Comparison of ENCODE assay signal across 21 cellular contexts in genomic region chr21:45932922-45933502, GRCh38. TPM values are rescaled to one million over a fixed set of nuclear protein-coding genes. Genes with fewer than 3 reads are reported as not detected.
DNase-seq lines count a peak whose midpoint lies in the region; ATAC-seq, FAIRE-seq and TF ChIP-seq lines count a peak whose summit lies in the region.
"Had no signal": no experiment of that assay in that cellular context is flagged by ENCODE, and none has a peak within 500 bp of the region (broad histone marks: within the 10 kb centered on the region; RNA-seq: fewer than 3 reads in every experiment).

No MANE protein-coding gene starts in this region.

- DNase-seq in activated CD4-positive, alpha-beta T cell treated with anti-CD3 and anti-CD28 coated beads, Interleukin-2, amount 50 U/mL, for 48 hours: peak; percentile 12 to 36
- DNase-seq in activated CD4-positive, alpha-beta T cell treated with anti-CD3 and anti-CD28 coated beads for 1 hour: no peak
- DNase-seq in activated naive CD8-positive, alpha-beta T cell treated with anti-CD3 and anti-CD28 coated beads for 36 hours: no peak
- no peak for DNase-seq in T-helper 17 cell
- peak; percentile 17 for DNase-seq in kidney
- DNase-seq: Calu3, DMS79 treated with DMSO at 0.1 percent for 48 hours, GF-D8, KG1, MG63, NCI-H2029, NCI-H69, OCI-M1, Peyer's patch, SIG-M5, SK-N-SH had no signal

- no peak overlapping the region for H3K4me3 Mint-ChIP-seq in activated naive CD8-positive, alpha-beta T cell
- H3K4me3 Mint-ChIP-seq in activated naive CD8-positive, alpha-beta T cell treated with anti-CD3 and anti-CD28 coated beads for 36 hours: no peak overlapping the region
- H3K4me3 Mint-ChIP-seq in T-helper 17 cell: no peak overlapping the region

- TF ChIP-seq CTCF in kidney (IDR thresholded peaks at IDR 0.05; ENCODE audit: borderline replicate concordance, extremely low read depth, insufficient read depth): no peak

- no peaks in the 10 kb centered on the region for H3K4me1 ChIP-seq in kidney (ENCODE audit: control insufficient read depth in 1 of 2, insufficient read depth in 1 of 2, low read depth in 1 of 2, low read length in 2 of 2)
- H3K4me1 ChIP-seq: Peyer's patch had no signal

- H3K9me3 Mint-ChIP-seq in activated naive CD8-positive, alpha-beta T cell (ENCODE audit: low read depth): no peaks in the 10 kb centered on the region
- peaks cover 2% of the 10 kb centered on the region for H3K9me3 Mint-ChIP-seq in activated naive CD8-positive, alpha-beta T cell treated with anti-CD3 and anti-CD28 coated beads for 36 hours

- ATAC-seq in T-helper 17 cell (no peak), GM21786 (IDR thresholded peaks at IDR 0.05; ENCODE audit: unreplicated experiment) (no peak), HG02981 (IDR thresholded peaks at IDR 0.05; ENCODE audit: unreplicated experiment) (no peak)

- no peaks in the 10 kb centered on the region for H3K27me3 Mint-ChIP-seq in activated naive CD8-positive, alpha-beta T cell
- no peaks in the 10 kb centered on the region for H3K27me3 Mint-ChIP-seq in activated naive CD8-positive, alpha-beta T cell treated with anti-CD3 and anti-CD28 coated beads for 36 hours
- peaks cover 25% of the 10 kb centered on the region for H3K27me3 Mint-ChIP-seq in T-helper 17 cell

- H3K36me3 Mint-ChIP-seq in activated naive CD8-positive, alpha-beta T cell: no peaks in the 10 kb centered on the region
- H3K36me3 Mint-ChIP-seq in activated naive CD8-positive, alpha-beta T cell treated with anti-CD3 and anti-CD28 coated beads for 36 hours: no peaks in the 10 kb centered on the region
- H3K36me3 Mint-ChIP-seq in T-helper 17 cell (ENCODE audit: low read depth): peaks cover 2% of the 10 kb centered on the region

- H3K4me1 Mint-ChIP-seq in activated naive CD8-positive, alpha-beta T cell (ENCODE audit: low read depth): no peaks in the 10 kb centered on the region
- no peaks in the 10 kb centered on the region for H3K4me1 Mint-ChIP-seq in activated naive CD8-positive, alpha-beta T cell treated with anti-CD3 and anti-CD28 coated beads for 36 hours
- peaks cover 6% of the 10 kb centered on the region for H3K4me1 Mint-ChIP-seq in T-helper 17 cell

- intact Hi-C loops in kidney (cut with DNase I): no loop called here

- no peak for FAIRE-seq in kidney (lab: Jason Lieb, UNC)
- FAIRE-seq: GM19239, H54 had no signal

- no peaks in the 10 kb centered on the region for H3K36me3 ChIP-seq in kidney (ENCODE audit: control insufficient read depth in 1 of 2, insufficient read depth in 2 of 2, low read length in 2 of 2)
- H3K36me3 ChIP-seq: MG63, Peyer's patch had no signal

- H3K9me3 ChIP-seq in T-helper 17 cell (ENCODE audit: control insufficient read depth, low read length, poor library complexity, severe bottlenecking) (no peaks in the 10 kb centered on the region), kidney (ENCODE audit: control insufficient read depth in 1 of 2, low read length in 2 of 2) (peaks cover 2 to 22% of the 10 kb centered on the region in 2 donors)
- H3K9me3 ChIP-seq: MG63, Peyer's patch had no signal

- no peak overlapping the region for H3K9ac ChIP-seq in kidney (ENCODE audit: low read length in 2 of 2)
- H3K9ac ChIP-seq: SK-N-SH had no signal

- H3K4me3 ChIP-seq in kidney (ENCODE audit: low read length in 2 of 2): no peak overlapping the region
- H3K4me3 ChIP-seq: MG63, Peyer's patch had no signal

- no peak overlapping the region for H3K27ac ChIP-seq in kidney (ENCODE audit: low read depth in 2 of 2, low read length in 2 of 2)
- H3K27ac ChIP-seq: Peyer's patch had no signal

- H3K27ac Mint-ChIP-seq in activated naive CD8-positive, alpha-beta T cell: peak overlapping the region; percentile 47
- no peak overlapping the region for H3K27ac Mint-ChIP-seq in activated naive CD8-positive, alpha-beta T cell treated with anti-CD3 and anti-CD28 coated beads for 36 hours
- H3K27ac Mint-ChIP-seq in T-helper 17 cell: peak overlapping the region; percentile 63

RNA-seq across cellular contexts. Expression of gene COL6A1, which starts 48.6 kb away (rescaled TPM):
- total RNA-seq in activated naive CD8-positive, alpha-beta T cell treated with anti-CD3 and anti-CD28 coated beads for 36 hours: 1 to 10 TPM; 4.3 to 5.2 TPM
- total RNA-seq in T-helper 17 cell (1 to 10 TPM; 3.2 to 4.6 TPM), kidney (127 TPM)
- polyA plus RNA-seq in kidney (ENCODE audit: insufficient read depth, low read depth, low replicate concordance): 112 TPM

Comparison
In these comparisons a context has a peak if more than half of its experiments do, and no peak if none do; other contexts are left out.
1. DNase-seq: peak in activated CD4-positive, alpha-beta T cell treated with anti-CD3 and anti-CD28 coated beads, Interleukin-2, amount 50 U/mL, for 48 hours (2 of 2) and kidney (single experiment); none in activated CD4-positive, alpha-beta T cell treated with anti-CD3 and anti-CD28 coated beads for 1 hour (single experiment), activated naive CD8-positive, alpha-beta T cell treated with anti-CD3 and anti-CD28 coated beads for 36 hours (single experiment) and T-helper 17 cell (0 of 3).
2. RNA of gene COL6A1, which starts 48.6 kb away (total RNA-seq): 127 TPM in kidney (single experiment); 4.3 to 5.2 TPM in activated naive CD8-positive, alpha-beta T cell treated with anti-CD3 and anti-CD28 coated beads for 36 hours and 3.2 to 4.6 TPM in T-helper 17 cell; every median in the first group is over 10 times any median in the second.